Comparison of ENCODE assay signal across 24 cellular contexts in the genomic region with DNA sequence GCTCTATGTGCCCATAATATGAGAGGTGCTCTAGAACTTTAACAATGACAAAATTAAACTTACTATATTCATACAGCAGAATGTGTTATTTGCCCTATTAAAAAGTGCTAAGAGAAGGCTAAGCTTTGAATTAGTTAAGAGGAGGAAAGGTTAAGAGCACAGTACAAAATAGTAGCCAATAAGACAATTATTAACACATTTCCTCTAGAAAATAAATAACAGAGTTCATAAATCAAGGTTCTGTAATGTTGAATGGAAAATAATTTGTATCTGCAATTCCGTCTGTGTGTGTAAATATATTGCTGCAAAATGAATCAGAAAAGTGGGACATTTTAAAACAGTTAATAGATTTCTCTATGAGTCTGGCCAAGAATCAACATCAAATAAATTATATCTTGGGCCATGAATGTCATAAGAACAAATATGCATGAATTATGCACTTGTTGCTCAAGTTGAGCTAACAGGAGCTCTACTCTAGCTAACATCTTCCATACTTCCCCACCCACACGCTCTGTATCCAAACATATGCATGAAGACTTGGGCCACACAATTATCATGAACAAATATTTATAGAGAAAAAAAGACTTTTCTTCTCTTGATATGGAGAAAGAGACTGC. TPM values are rescaled to one million over a fixed set of nuclear protein-coding genes. Genes with fewer than 3 reads are reported as not detected.
"Had no signal": no experiment of that assay in that cellular context is flagged by ENCODE, and none has a peak within 500 bp of the region (broad histone marks: within the 10 kb centered on the region; RNA-seq: fewer than 3 reads in every experiment).

No MANE protein-coding gene starts in this region.

- H3K9me3 ChIP-seq: suprapubic skin had no signal

- H3K27ac Mint-ChIP-seq: activated CD4-positive, alpha-beta T cell treated with anti-CD3 and anti-CD28 coated beads, Interleukin-2, amount 10 ng/mL, durations not matched to agents 24 days and 14 days; activated CD8-positive, alpha-beta T cell treated with anti-CD3 and anti-CD28 coated beads for 36 hours; activated naive CD4-positive, alpha-beta T cell treated with anti-CD3 and anti-CD28 coated beads for 36 hours; nephron progenitor cell; stimulated activated naive CD8-positive, alpha-beta T cell treated with anti-CD3 and anti-CD28 coated beads, Interleukin-15, amount 100 ng/mL, for 72 hours; type B pancreatic cell had no signal

- H3K4me3 ChIP-seq: dorsolateral prefrontal cortex, skin epidermis, suprapubic skin had no signal

- H3K36me3 ChIP-seq: brain microvascular endothelial cell, suprapubic skin had no signal

- H3K4me1 Mint-ChIP-seq: activated CD4-positive, alpha-beta T cell treated with anti-CD3 and anti-CD28 coated beads, Interleukin-2, amount 10 ng/mL, durations not matched to agents 24 days and 14 days; nephron progenitor cell; stimulated activated naive CD8-positive, alpha-beta T cell treated with anti-CD3 and anti-CD28 coated beads, Interleukin-15, amount 100 ng/mL, for 72 hours had no signal

- H3K36me3 Mint-ChIP-seq: type B pancreatic cell had no signal

- H3K27ac ChIP-seq: brain microvascular endothelial cell, dorsolateral prefrontal cortex, foreskin keratinocyte, skin epidermis, suprapubic skin had no signal

- FAIRE-seq: keratinocyte had no signal

- ATAC-seq: activated CD8-positive, alpha-beta T cell treated with anti-CD3 and anti-CD28 coated beads for 36 hours; activated T-cell treated with anti-CD3 and anti-CD28 coated beads, Interleukin-2, amount 50 U/mL, for 4 hours; foreskin keratinocyte; left ventricle myocardium superior; right cardiac atrium; stimulated activated naive CD8-positive, alpha-beta T cell treated with anti-CD3 and anti-CD28 coated beads, Interleukin-15, amount 100 ng/mL, for 72 hours had no signal

- H3K9me3 Mint-ChIP-seq: activated CD4-positive, alpha-beta T cell treated with anti-CD3 and anti-CD28 coated beads, Interleukin-2, amount 10 ng/mL, durations not matched to agents 24 days and 14 days; activated CD8-positive, alpha-beta T cell treated with anti-CD3 and anti-CD28 coated beads for 36 hours; activated naive CD4-positive, alpha-beta T cell treated with anti-CD3 and anti-CD28 coated beads for 36 hours; activated T-cell treated with anti-CD3 and anti-CD28 coated beads, Interleukin-2, amount 50 U/mL, for 4 hours; nephron progenitor cell; stimulated activated naive CD8-positive, alpha-beta T cell treated with anti-CD3 and anti-CD28 coated beads, Interleukin-15, amount 100 ng/mL, for 72 hours; type B pancreatic cell had no signal

- H3K4me1 ChIP-seq: suprapubic skin had no signal

- H3K27me3 ChIP-seq: brain microvascular endothelial cell, foreskin keratinocyte, suprapubic skin had no signal

- DNase-seq: activated CD4-positive, alpha-beta T cell treated with anti-CD3 and anti-CD28 coated beads, Interleukin-2, amount 10 ng/mL, durations not matched to agents 24 days and 14 days; activated CD8-positive, alpha-beta T cell treated with anti-CD3 and anti-CD28 coated beads for 36 hours; activated naive CD4-positive, alpha-beta T cell treated with anti-CD3 and anti-CD28 coated beads for 36 hours; activated T-cell treated with anti-CD3 and anti-CD28 coated beads, Interleukin-2, amount 50 U/mL, for 4 hours; anterior cingulate cortex; brain microvascular endothelial cell; central memory CD4-positive, alpha-beta T cell; dorsolateral prefrontal cortex; foreskin keratinocyte; glutamatergic neuron; hippocampal formation; left ventricle myocardium superior; mesendoderm; nephron progenitor cell; nucleus accumbens; right cardiac atrium; stimulated activated CD4-positive, alpha-beta T cell treated with anti-CD3 and anti-CD28 coated beads, Interleukin-4, amount 100 ng/mL, for 1 hour; stimulated activated naive CD8-positive, alpha-beta T cell treated with anti-CD3 and anti-CD28 coated beads, Interleukin-15, amount 100 ng/mL, for 72 hours; T-helper 1 cell; T1000 had no signal

- H3K27me3 Mint-ChIP-seq: stimulated activated naive CD8-positive, alpha-beta T cell treated with anti-CD3 and anti-CD28 coated beads, Interleukin-15, amount 100 ng/mL, for 72 hours; type B pancreatic cell had no signal

- H3K4me3 Mint-ChIP-seq: activated CD4-positive, alpha-beta T cell treated with anti-CD3 and anti-CD28 coated beads, Interleukin-2, amount 10 ng/mL, durations not matched to agents 24 days and 14 days; activated CD8-positive, alpha-beta T cell treated with anti-CD3 and anti-CD28 coated beads for 36 hours; activated naive CD4-positive, alpha-beta T cell treated with anti-CD3 and anti-CD28 coated beads for 36 hours; activated T-cell treated with anti-CD3 and anti-CD28 coated beads, Interleukin-2, amount 50 U/mL, for 4 hours; nephron progenitor cell; stimulated activated naive CD8-positive, alpha-beta T cell treated with anti-CD3 and anti-CD28 coated beads, Interleukin-15, amount 100 ng/mL, for 72 hours; type B pancreatic cell had no signal

RNA-seq across cellular contexts. Expression of a gene that starts 14.2 kb away (rescaled TPM):
- total RNA-seq: activated CD4-positive, alpha-beta T cell treated with anti-CD3 and anti-CD28 coated beads, Interleukin-2, amount 10 ng/mL, durations not matched to agents 24 days and 14 days; activated CD8-positive, alpha-beta T cell treated with anti-CD3 and anti-CD28 coated beads for 36 hours; activated naive CD4-positive, alpha-beta T cell treated with anti-CD3 and anti-CD28 coated beads for 36 hours; activated T-cell treated with anti-CD3 and anti-CD28 coated beads, Interleukin-2, amount 50 U/mL, for 4 hours; foreskin keratinocyte had no signal
- polyA plus RNA-seq: foreskin keratinocyte, keratinocyte had no signal

RNA-seq across cellular contexts. Expression of a gene that starts 45.3 kb away (rescaled TPM):
- total RNA-seq: activated CD4-positive, alpha-beta T cell treated with anti-CD3 and anti-CD28 coated beads, Interleukin-2, amount 10 ng/mL, durations not matched to agents 24 days and 14 days; activated CD8-positive, alpha-beta T cell treated with anti-CD3 and anti-CD28 coated beads for 36 hours; activated naive CD4-positive, alpha-beta T cell treated with anti-CD3 and anti-CD28 coated beads for 36 hours; dorsolateral prefrontal cortex; foreskin keratinocyte had no signal
- polyA plus RNA-seq: foreskin keratinocyte, right cardiac atrium had no signal
